ENCODE assay signal across 8 cellular contexts in the genomic region with DNA sequence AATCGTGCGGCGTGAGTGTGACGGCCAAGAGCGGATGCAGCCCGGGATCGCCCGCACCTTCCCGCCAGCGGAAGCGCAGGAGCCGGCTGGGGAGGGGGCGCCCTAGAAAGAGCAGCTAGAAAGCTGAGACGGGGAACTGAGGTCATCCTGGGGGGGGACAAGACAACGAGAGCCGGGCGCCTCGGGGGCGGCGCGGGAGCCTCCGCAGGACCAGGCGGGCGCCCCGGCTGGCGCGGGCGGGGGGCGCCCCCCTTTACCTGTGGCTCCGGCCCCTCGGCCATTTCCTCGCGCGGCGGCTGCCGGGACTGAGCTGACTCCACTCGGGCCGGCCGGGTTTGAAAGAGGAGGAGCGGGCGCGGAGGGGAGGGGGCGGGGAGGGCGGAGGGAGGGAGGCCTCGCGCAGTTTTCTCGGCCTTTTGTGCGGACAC. TPM values are rescaled to one million over a fixed set of nuclear protein-coding genes. Genes with fewer than 3 reads are reported as not detected.
DNase-seq lines count a peak whose midpoint lies in the region; ATAC-seq and TF ChIP-seq lines count a peak whose summit lies in the region.
"Not testable (repeated sequence)": the region's sequence is repeated elsewhere in the genome, so short reads cannot be mapped to it uniquely, and the experiment has no call there.

No MANE protein-coding gene starts in this region.

- WGBS in esophagus, 2 donors, result 0 to 2% methylated on average over 24 to 48 of the region's 48 CpGs

- peaks cover 27 to 46% (median 32%) of the 10 kb centered on the region in 4 donors for H3K4me1 Mint-ChIP-seq in CD4-positive, CD25-positive, alpha-beta regulatory T cell

- peak; percentile 38 to 56 (median 52) for DNase-seq in CD4-positive, CD25-positive, alpha-beta regulatory T cell
- DNase-seq in HK-2 (ENCODE audit: unreplicated experiment) (peak; percentile 63), Peyer's patch (peak; percentile 57 to 80 (median 79)), lower lobe of right lung (peak; percentile 85)
- peak; percentile 29 for DNase-seq in activated T-helper 9 cell treated with anti-CD3 and anti-CD28 coated beads, Interleukin-2, amount 50 U/mL, for 16 hours (ENCODE audit: low read depth)
- DNase-seq in stimulated activated CD4-positive, alpha-beta T cell treated with anti-CD3 and anti-CD28 coated beads, Interleukin-2, amount 100 ng/mL, for 24 hours, result peak; percentile 47 to 56

- not testable (repeated sequence) for H3K36me3 ChIP-seq in CD4-positive, CD25-positive, alpha-beta regulatory T cell (ENCODE audit: control insufficient read depth, insufficient read depth, low read length); Peyer's patch; esophagus (ENCODE audit: control insufficient read depth in 2 of 2, insufficient read depth in 2 of 2, low read length in 1 of 2); lower lobe of right lung

- H3K27ac ChIP-seq in CD4-positive, CD25-positive, alpha-beta regulatory T cell (ENCODE audit: insufficient read depth, low read length, poor library complexity, severe bottlenecking), result peak overlapping the region; percentile 75
- peak overlapping the region; percentile 90 to 98 (median 94) for H3K27ac ChIP-seq in Peyer's patch
- peak overlapping the region; percentile 85 to 90 for H3K27ac ChIP-seq in esophagus (ENCODE audit: low read depth in 2 of 2, low read length in 1 of 2)
- peak overlapping the region; percentile 87 for H3K27ac ChIP-seq in lower lobe of right lung

- not testable (repeated sequence) for H3K27me3 ChIP-seq in CD4-positive, CD25-positive, alpha-beta regulatory T cell (ENCODE audit: control insufficient read depth, insufficient read depth, low read length); Peyer's patch; esophagus (ENCODE audit: control insufficient read depth in 1 of 2, insufficient read depth in 2 of 2, low read length in 2 of 2); lower lobe of right lung (ENCODE audit: low read depth)

- H3K36me3 Mint-ChIP-seq in CD4-positive, CD25-positive, alpha-beta regulatory T cell, result not testable (repeated sequence)

- TF ChIP-seq POLR2A in Peyer's patch (IDR thresholded peaks at IDR 0.05), result not testable (repeated sequence)

- not testable (repeated sequence) for TF ChIP-seq CTCF in Peyer's patch (IDR thresholded peaks at IDR 0.05); lower lobe of right lung (IDR thresholded peaks at IDR 0.05)

- H3K27me3 Mint-ChIP-seq in CD4-positive, CD25-positive, alpha-beta regulatory T cell, result peaks cover 18% of the 10 kb centered on the region

- peaks cover 35% of the 10 kb centered on the region for H3K4me1 ChIP-seq in CD4-positive, CD25-positive, alpha-beta regulatory T cell (ENCODE audit: control insufficient read depth, insufficient read depth, low read length, poor library complexity, severe bottlenecking)
- H3K4me1 ChIP-seq in Peyer's patch (peaks cover 0 to 17% (median 8%) of the 10 kb centered on the region in 4 donors), lower lobe of right lung (peaks cover 31% of the 10 kb centered on the region)
- not testable (repeated sequence) for H3K4me1 ChIP-seq in esophagus (ENCODE audit: control insufficient read depth in 2 of 2, insufficient read depth in 2 of 2, low read length in 1 of 2)

- peak overlapping the region; percentile 86 to 99 (median 91) for H3K4me3 Mint-ChIP-seq in CD4-positive, CD25-positive, alpha-beta regulatory T cell

- H3K4me3 ChIP-seq in CD4-positive, CD25-positive, alpha-beta regulatory T cell (ENCODE audit: low read depth, low read length), result not testable (repeated sequence)
- peak overlapping the region; percentile 71 to 96 (median 90) for H3K4me3 ChIP-seq in Peyer's patch
- H3K4me3 ChIP-seq in esophagus (ENCODE audit: low read depth in 1 of 2, low read length in 2 of 2), result peak overlapping the region; percentile 76 to 78
- peak overlapping the region; percentile 69 for H3K4me3 ChIP-seq in lower lobe of right lung

- ATAC-seq in CD4-positive, CD25-positive, alpha-beta regulatory T cell (ENCODE audit: low read depth in 2 of 2), result peak; percentile 22 to 24
- peak; percentile 30 for ATAC-seq in GM21381 (IDR thresholded peaks at IDR 0.05; ENCODE audit: unreplicated experiment)
- ATAC-seq in lower lobe of right lung, result peak; percentile 86 to 88

- not testable (repeated sequence) for H3K9me3 ChIP-seq in CD4-positive, CD25-positive, alpha-beta regulatory T cell (ENCODE audit: control insufficient read depth in 2 of 2, low read length in 2 of 2); Peyer's patch; esophagus (ENCODE audit: control insufficient read depth in 2 of 2, insufficient read depth in 1 of 2, low read depth in 1 of 2, low read length in 1 of 2); lower lobe of right lung

- H3K27ac Mint-ChIP-seq in CD4-positive, CD25-positive, alpha-beta regulatory T cell, result peak overlapping the region in 1 of 3 donors; percentile 85

- not testable (repeated sequence) for H3K9me3 Mint-ChIP-seq in CD4-positive, CD25-positive, alpha-beta regulatory T cell

- intact Hi-C loops in lower lobe of right lung (cut with DNase I), result not testable (repeated sequence)

RNA-seq across cellular contexts. Expression of gene KCNJ4, which starts 56.8 kb away (rescaled TPM):
- total RNA-seq in CD4-positive, CD25-positive, alpha-beta regulatory T cell, result not detected
- not detected for polyA plus RNA-seq in CD4-positive, CD25-positive, alpha-beta regulatory T cell
- total RNA-seq in Peyer's patch, result not detected
- not detected for polyA plus RNA-seq in esophagus
- total RNA-seq in lower lobe of right lung, result not detected

Comparison
In these comparisons a context has a peak if more than half of its experiments do, and no peak if none do; other contexts are left out.
1. ATAC-seq: peak in every context shown above with its lines; median percentile 87 in lower lobe of right lung; 30 in GM21381; 23 in CD4-positive, CD25-positive, alpha-beta regulatory T cell.
2. DNase-seq: peak in every context shown above with its lines; median percentile 85 in lower lobe of right lung; 79 in Peyer's patch; 63 in HK-2; 52 in CD4-positive, CD25-positive, alpha-beta regulatory T cell; 52 in stimulated activated CD4-positive, alpha-beta T cell treated with anti-CD3 and anti-CD28 coated beads, Interleukin-2, amount 100 ng/mL, for 24 hours; 29 in activated T-helper 9 cell treated with anti-CD3 and anti-CD28 coated beads, Interleukin-2, amount 50 U/mL, for 16 hours.